In the genomic region with DNA sequence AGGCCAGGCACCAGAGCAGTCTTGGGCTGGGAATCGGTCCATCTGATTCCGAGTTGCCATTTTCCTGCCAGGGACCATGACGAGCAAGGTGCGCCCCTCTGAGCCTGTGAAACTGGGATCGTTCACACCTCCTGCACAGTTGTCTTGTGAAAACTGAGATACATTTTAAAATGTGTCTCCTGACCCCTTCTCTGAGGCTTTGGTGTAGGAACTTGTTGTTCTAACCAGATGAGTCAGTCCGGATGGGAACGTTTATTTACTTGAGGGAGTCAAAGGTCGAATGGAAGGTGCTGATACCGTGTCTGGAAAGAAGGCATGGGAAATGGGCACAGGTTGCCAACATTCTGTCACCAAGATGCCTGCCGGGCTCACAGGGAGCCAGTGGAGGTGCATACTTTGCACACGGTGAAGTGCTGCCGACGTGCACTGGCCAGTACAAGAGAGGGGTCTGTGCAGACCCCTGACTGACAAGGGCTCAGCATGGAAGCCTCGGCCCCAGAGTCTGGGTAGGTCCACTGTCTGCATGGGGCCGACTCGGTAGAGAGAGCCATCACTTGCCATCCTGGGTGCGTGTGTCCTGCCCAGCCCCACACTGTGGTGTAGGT, we compare ENCODE assay signal across 18 cellular contexts. TPM values are rescaled to one million over a fixed set of nuclear protein-coding genes. Genes with fewer than 3 reads are reported as not detected.
A peak's percentile ranks its signal among the peaks of the same experiment; 100 is the strongest.
DNase-seq lines count a peak whose midpoint lies in the region; ATAC-seq, FAIRE-seq and TF ChIP-seq lines count a peak whose summit lies in the region.
"Had no signal": no experiment of that assay in that cellular context is flagged by ENCODE, and none has a peak within 500 bp of the region (broad histone marks: within the 10 kb centered on the region; RNA-seq: fewer than 3 reads in every experiment).

No MANE protein-coding gene starts in this region.

- H3K4me3 Mint-ChIP-seq in activated naive CD8-positive, alpha-beta T cell treated with anti-CD3 and anti-CD28 coated beads, Interleukin-2, amount 10 ng/mL, durations not matched to agents 7 days and 5 days = no peak overlapping the region
- H3K4me3 Mint-ChIP-seq in activated naive CD8-positive, alpha-beta T cell treated with anti-CD3 and anti-CD28 coated beads for 36 hours = no peak overlapping the region
- H3K4me3 Mint-ChIP-seq: activated CD8-positive, alpha-beta T cell treated with anti-CD3 and anti-CD28 coated beads for 36 hours; CD8-positive, alpha-beta T cell; mesothelial cell of epicardium had no signal

- H3K27ac Mint-ChIP-seq in activated naive CD8-positive, alpha-beta T cell treated with anti-CD3 and anti-CD28 coated beads, Interleukin-2, amount 10 ng/mL, durations not matched to agents 7 days and 5 days = no peak overlapping the region
- H3K27ac Mint-ChIP-seq in activated naive CD8-positive, alpha-beta T cell treated with anti-CD3 and anti-CD28 coated beads for 36 hours = no peak overlapping the region
- H3K27ac Mint-ChIP-seq: activated CD8-positive, alpha-beta T cell treated with anti-CD3 and anti-CD28 coated beads for 36 hours; CD8-positive, alpha-beta T cell; mesothelial cell of epicardium had no signal

- no peaks in the 10 kb centered on the region for H3K9me3 ChIP-seq in kidney (ENCODE audit: control insufficient read depth in 1 of 2, low read length in 2 of 2)
- no peaks in the 10 kb centered on the region for H3K9me3 ChIP-seq in small intestine (ENCODE audit: control insufficient read depth, low read depth)

- no peak overlapping the region for H3K4me3 ChIP-seq in cardiac fibroblast (replicated peaks in 1 of 2; ENCODE audit: low read depth in 2 of 2, low read length in 2 of 2)
- no peak overlapping the region for H3K4me3 ChIP-seq in kidney (ENCODE audit: low read length in 2 of 2)
- H3K4me3 ChIP-seq in small intestine (ENCODE audit: low read depth in 1 of 2, low read length in 2 of 2) = no peak overlapping the region

- POLR2A ChIA-PET in activated naive CD8-positive, alpha-beta T cell treated with anti-CD3 and anti-CD28 coated beads, Interleukin-2, amount 10 ng/mL, durations not matched to agents 7 days and 5 days (lab: Charles Lee) = no interaction called here

- no peak for TF ChIP-seq CTCF in cardiac fibroblast (IDR thresholded peaks at IDR 0.05; ENCODE audit: low read depth, low read length)
- TF ChIP-seq CTCF in kidney (IDR thresholded peaks at IDR 0.05; ENCODE audit: borderline replicate concordance, extremely low read depth, insufficient read depth) = no peak

- 33 to 67% (median 33%) methylated on average over 17 of the region's 17 CpGs for WGBS in small intestine, 3 donors

- H3K36me3 Mint-ChIP-seq in activated naive CD8-positive, alpha-beta T cell treated with anti-CD3 and anti-CD28 coated beads, Interleukin-2, amount 10 ng/mL, durations not matched to agents 7 days and 5 days = no peaks in the 10 kb centered on the region
- no peaks in the 10 kb centered on the region for H3K36me3 Mint-ChIP-seq in activated naive CD8-positive, alpha-beta T cell treated with anti-CD3 and anti-CD28 coated beads for 36 hours
- H3K36me3 Mint-ChIP-seq: CD8-positive, alpha-beta T cell; mesothelial cell of epicardium had no signal

- FAIRE-seq in kidney (lab: Jason Lieb, UNC) (no peak), small intestine (lab: Jason Lieb, UNC) (no peak)
- FAIRE-seq: A204.1 had no signal

- peak; percentile 23 for DNase-seq in activated naive CD8-positive, alpha-beta T cell treated with anti-CD3 and anti-CD28 coated beads, Interleukin-2, amount 10 ng/mL, durations not matched to agents 7 days and 5 days
- DNase-seq in activated naive CD8-positive, alpha-beta T cell treated with anti-CD3 and anti-CD28 coated beads for 36 hours = no peak
- DNase-seq in cardiac fibroblast (ENCODE audit: low read depth in 2 of 2) (peak; percentile 30 to 36), kidney (peak; percentile 51), small intestine (peak; percentile 94), nucleus accumbens (lab: John Stamatoyannopoulos, UW) (no peak)
- DNase-seq: activated CD8-positive, alpha-beta T cell treated with anti-CD3 and anti-CD28 coated beads for 36 hours; activated gamma-delta T cell treated with Interleukin-2 at 50 U/mL for 16 hours; CD8-positive, alpha-beta T cell; KG1; NCI-H187 treated with DMSO at 0.1 percent for 48 hours; NCI-H524 treated with DMSO at 0.1 percent for 48 hours; stimulated activated CD4-positive, alpha-beta T cell treated with anti-CD3 and anti-CD28 coated beads, Interleukin-15, amount 100 ng/mL, for 24 hours; SW 1271 had no signal

- no peaks in the 10 kb centered on the region for H3K4me1 Mint-ChIP-seq in activated naive CD8-positive, alpha-beta T cell treated with anti-CD3 and anti-CD28 coated beads, Interleukin-2, amount 10 ng/mL, durations not matched to agents 7 days and 5 days
- H3K4me1 Mint-ChIP-seq in activated naive CD8-positive, alpha-beta T cell treated with anti-CD3 and anti-CD28 coated beads for 36 hours = peaks cover 9% of the 10 kb centered on the region

- no peaks in the 10 kb centered on the region for H3K36me3 ChIP-seq in kidney (ENCODE audit: control insufficient read depth in 1 of 2, insufficient read depth in 2 of 2, low read length in 2 of 2)
- H3K36me3 ChIP-seq in small intestine (ENCODE audit: control insufficient read depth in 2 of 2, insufficient read depth in 2 of 2, low read length in 2 of 2) = no peaks in the 10 kb centered on the region

- no peaks in the 10 kb centered on the region for H3K27me3 ChIP-seq in small intestine (ENCODE audit: control insufficient read depth in 2 of 2, insufficient read depth in 2 of 2, low read length in 2 of 2)

- H3K27ac ChIP-seq in kidney (ENCODE audit: low read depth in 2 of 2, low read length in 2 of 2) (no peak overlapping the region), small intestine (ENCODE audit: low read depth in 1 of 2, low read length in 1 of 2) (peak overlapping the region; percentile 38 to 75)

- peaks cover 3% of the 10 kb centered on the region for H3K27me3 Mint-ChIP-seq in activated naive CD8-positive, alpha-beta T cell treated with anti-CD3 and anti-CD28 coated beads, Interleukin-2, amount 10 ng/mL, durations not matched to agents 7 days and 5 days
- H3K27me3 Mint-ChIP-seq in activated naive CD8-positive, alpha-beta T cell treated with anti-CD3 and anti-CD28 coated beads for 36 hours = peaks cover 4% of the 10 kb centered on the region

- intact Hi-C loops in kidney (cut with DNase I) = loop anchor here (5.0 kb wide), 1 partner anchor 210 kb away; no protein-coding TSS in a partner anchor

- no peaks in the 10 kb centered on the region for H3K9me3 Mint-ChIP-seq in activated naive CD8-positive, alpha-beta T cell treated with anti-CD3 and anti-CD28 coated beads, Interleukin-2, amount 10 ng/mL, durations not matched to agents 7 days and 5 days
- no peaks in the 10 kb centered on the region for H3K9me3 Mint-ChIP-seq in activated naive CD8-positive, alpha-beta T cell treated with anti-CD3 and anti-CD28 coated beads for 36 hours
- H3K9me3 Mint-ChIP-seq: activated CD8-positive, alpha-beta T cell treated with anti-CD3 and anti-CD28 coated beads for 36 hours; CD8-positive, alpha-beta T cell; mesothelial cell of epicardium had no signal

- ATAC-seq in activated naive CD8-positive, alpha-beta T cell treated with anti-CD3 and anti-CD28 coated beads, Interleukin-2, amount 10 ng/mL, durations not matched to agents 7 days and 5 days (ENCODE audit: low read depth) = no peak
- ATAC-seq in HG03342 (IDR thresholded peaks at IDR 0.05; ENCODE audit: unreplicated experiment) (no peak), GM18868 (IDR thresholded peaks at IDR 0.05; ENCODE audit: unreplicated experiment) (no peak)

- H3K4me1 ChIP-seq in kidney (ENCODE audit: control insufficient read depth in 1 of 2, insufficient read depth in 1 of 2, low read depth in 1 of 2, low read length in 2 of 2) = peaks cover 0 to 2% of the 10 kb centered on the region in 2 donors
- peaks cover 0 to 7% of the 10 kb centered on the region in 2 donors for H3K4me1 ChIP-seq in small intestine (ENCODE audit: control insufficient read depth in 2 of 2, insufficient read depth in 1 of 2, low read depth in 1 of 2, low read length in 1 of 2)

- H3K9ac ChIP-seq in kidney (ENCODE audit: low read length in 2 of 2) = no peak overlapping the region

RNA-seq across cellular contexts. Expression of a gene that starts 7.4 kb away (rescaled TPM):
- total RNA-seq in activated naive CD8-positive, alpha-beta T cell treated with anti-CD3 and anti-CD28 coated beads, Interleukin-2, amount 10 ng/mL, durations not matched to agents 7 days and 5 days = under 1 TPM in 1 of 2 experiments, not detected in 1; 0.06 TPM
- under 1 TPM; 0.02 to 0.04 TPM for total RNA-seq in activated naive CD8-positive, alpha-beta T cell treated with anti-CD3 and anti-CD28 coated beads for 36 hours
- 5.6 TPM for total RNA-seq in kidney
- polyA plus RNA-seq in kidney (ENCODE audit: insufficient read depth, low read depth, low replicate concordance) = 2.6 TPM
- polyA plus RNA-seq in small intestine = 1 to 10 TPM in 1 of 3 donors, under 1 TPM in 2; 0.27 to 1.6 (median 0.45) TPM

RNA-seq across cellular contexts. Expression of a gene that starts 59.0 kb away (rescaled TPM):
- 10 to 100 TPM; 25.6 to 26.4 TPM for total RNA-seq in activated naive CD8-positive, alpha-beta T cell treated with anti-CD3 and anti-CD28 coated beads, Interleukin-2, amount 10 ng/mL, durations not matched to agents 7 days and 5 days
- 10 to 100 TPM; 29.8 to 32.8 TPM for total RNA-seq in activated naive CD8-positive, alpha-beta T cell treated with anti-CD3 and anti-CD28 coated beads for 36 hours
- 42.0 TPM for total RNA-seq in kidney
- polyA plus RNA-seq in kidney (ENCODE audit: insufficient read depth, low read depth, low replicate concordance) (132 TPM), small intestine (100 to 1,000 TPM in 1 of 3 donors, 10 to 100 TPM in 2; 59.5 to 120 (median 92.6) TPM)

Comparison
In these comparisons a context has a peak if more than half of its experiments do, and no peak if none do; other contexts are left out.
1. DNase-seq: peak in activated naive CD8-positive, alpha-beta T cell treated with anti-CD3 and anti-CD28 coated beads, Interleukin-2, amount 10 ng/mL, durations not matched to agents 7 days and 5 days (single experiment), cardiac fibroblast (2 of 2), kidney (single experiment) and small intestine (single experiment); none in activated naive CD8-positive, alpha-beta T cell treated with anti-CD3 and anti-CD28 coated beads for 36 hours (single experiment) and nucleus accumbens (0 of 56).
2. H3K27ac ChIP-seq: peak in small intestine (2 of 2); none in kidney (0 of 2).